ENCODE assay signal across 1 cellular context in the genomic region with DNA sequence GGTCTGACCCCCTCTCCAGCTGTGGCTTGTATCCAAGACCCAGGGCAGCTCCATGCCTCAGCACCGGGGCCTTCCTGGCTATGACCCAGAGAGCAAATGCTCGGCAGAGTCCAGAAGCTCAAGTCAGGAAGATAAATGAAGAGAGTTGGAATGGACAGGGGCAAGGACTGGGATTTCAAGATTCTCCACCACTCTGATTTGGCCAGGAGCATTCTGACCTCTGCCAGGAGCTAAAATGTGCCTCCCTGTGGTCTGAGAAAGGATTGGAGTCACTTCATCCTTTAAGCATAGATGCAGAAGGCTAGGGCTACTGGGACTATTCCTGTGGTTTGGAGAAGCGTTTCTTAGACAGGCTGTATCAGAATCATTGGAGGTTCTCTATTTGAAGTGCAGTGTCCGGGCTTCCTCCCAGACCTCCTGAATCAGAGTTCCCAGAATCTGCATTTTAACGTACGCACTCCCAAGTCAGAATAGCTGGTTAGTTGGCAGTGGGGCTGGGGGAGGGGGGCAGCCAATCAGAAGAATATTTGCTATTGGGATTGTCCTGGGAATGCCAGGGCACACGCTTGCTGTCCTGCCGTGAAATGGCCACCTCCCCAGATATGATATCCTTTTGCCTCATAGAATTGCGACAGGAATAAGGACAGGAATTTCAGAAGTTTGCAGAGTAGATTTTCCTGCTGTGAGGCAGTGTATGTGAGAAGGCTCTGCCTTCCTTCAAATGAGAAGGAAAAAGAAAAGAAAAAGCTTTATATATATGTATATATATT.
TF ChIP-seq lines count a peak whose summit lies in the region.

No MANE protein-coding gene starts in this region.

TF ChIP-seq in GM23338, 12 proteins besides CTCF, POLR2A, EP300 and RAD21 (continued from another document):
- TF ChIP-seq ZNF462 (CRISPR knock-in tag; IDR thresholded peaks at IDR 0.05) (no peak), EZH2phosphoT487 (IDR thresholded peaks at IDR 0.05; ENCODE audit: unreplicated experiment) (no peak), STAT1 (IDR thresholded peaks at IDR 0.05; ENCODE audit: unreplicated experiment) (no peak), POLR2AphosphoS5 (IDR thresholded peaks at IDR 0.05; ENCODE audit: low read depth) (no peak), JUNB (IDR thresholded peaks at IDR 0.05; ENCODE audit: unreplicated experiment) (no peak), NANOG (IDR thresholded peaks at IDR 0.05; ENCODE audit: borderline replicate concordance) (no peak), ETS1 (IDR thresholded peaks at IDR 0.05) (no peak)
- TF ChIP-seq, protein P1, sequence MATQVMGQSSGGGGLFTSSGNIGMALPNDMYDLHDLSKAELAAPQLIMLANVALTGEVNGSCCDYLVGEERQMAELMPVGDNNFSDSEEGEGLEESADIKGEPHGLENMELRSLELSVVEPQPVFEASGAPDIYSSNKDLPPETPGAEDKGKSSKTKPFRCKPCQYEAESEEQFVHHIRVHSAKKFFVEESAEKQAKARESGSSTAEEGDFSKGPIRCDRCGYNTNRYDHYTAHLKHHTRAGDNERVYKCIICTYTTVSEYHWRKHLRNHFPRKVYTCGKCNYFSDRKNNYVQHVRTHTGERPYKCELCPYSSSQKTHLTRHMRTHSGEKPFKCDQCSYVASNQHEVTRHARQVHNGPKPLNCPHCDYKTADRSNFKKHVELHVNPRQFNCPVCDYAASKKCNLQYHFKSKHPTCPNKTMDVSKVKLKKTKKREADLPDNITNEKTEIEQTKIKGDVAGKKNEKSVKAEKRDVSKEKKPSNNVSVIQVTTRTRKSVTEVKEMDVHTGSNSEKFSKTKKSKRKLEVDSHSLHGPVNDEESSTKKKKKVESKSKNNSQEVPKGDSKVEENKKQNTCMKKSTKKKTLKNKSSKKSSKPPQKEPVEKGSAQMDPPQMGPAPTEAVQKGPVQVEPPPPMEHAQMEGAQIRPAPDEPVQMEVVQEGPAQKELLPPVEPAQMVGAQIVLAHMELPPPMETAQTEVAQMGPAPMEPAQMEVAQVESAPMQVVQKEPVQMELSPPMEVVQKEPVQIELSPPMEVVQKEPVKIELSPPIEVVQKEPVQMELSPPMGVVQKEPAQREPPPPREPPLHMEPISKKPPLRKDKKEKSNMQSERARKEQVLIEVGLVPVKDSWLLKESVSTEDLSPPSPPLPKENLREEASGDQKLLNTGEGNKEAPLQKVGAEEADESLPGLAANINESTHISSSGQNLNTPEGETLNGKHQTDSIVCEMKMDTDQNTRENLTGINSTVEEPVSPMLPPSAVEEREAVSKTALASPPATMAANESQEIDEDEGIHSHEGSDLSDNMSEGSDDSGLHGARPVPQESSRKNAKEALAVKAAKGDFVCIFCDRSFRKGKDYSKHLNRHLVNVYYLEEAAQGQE (IDR thresholded peaks at IDR 0.05; ENCODE audit: unreplicated experiment): no peak
